Comparison of ENCODE assay signal across 1 cellular context in the genomic region with DNA sequence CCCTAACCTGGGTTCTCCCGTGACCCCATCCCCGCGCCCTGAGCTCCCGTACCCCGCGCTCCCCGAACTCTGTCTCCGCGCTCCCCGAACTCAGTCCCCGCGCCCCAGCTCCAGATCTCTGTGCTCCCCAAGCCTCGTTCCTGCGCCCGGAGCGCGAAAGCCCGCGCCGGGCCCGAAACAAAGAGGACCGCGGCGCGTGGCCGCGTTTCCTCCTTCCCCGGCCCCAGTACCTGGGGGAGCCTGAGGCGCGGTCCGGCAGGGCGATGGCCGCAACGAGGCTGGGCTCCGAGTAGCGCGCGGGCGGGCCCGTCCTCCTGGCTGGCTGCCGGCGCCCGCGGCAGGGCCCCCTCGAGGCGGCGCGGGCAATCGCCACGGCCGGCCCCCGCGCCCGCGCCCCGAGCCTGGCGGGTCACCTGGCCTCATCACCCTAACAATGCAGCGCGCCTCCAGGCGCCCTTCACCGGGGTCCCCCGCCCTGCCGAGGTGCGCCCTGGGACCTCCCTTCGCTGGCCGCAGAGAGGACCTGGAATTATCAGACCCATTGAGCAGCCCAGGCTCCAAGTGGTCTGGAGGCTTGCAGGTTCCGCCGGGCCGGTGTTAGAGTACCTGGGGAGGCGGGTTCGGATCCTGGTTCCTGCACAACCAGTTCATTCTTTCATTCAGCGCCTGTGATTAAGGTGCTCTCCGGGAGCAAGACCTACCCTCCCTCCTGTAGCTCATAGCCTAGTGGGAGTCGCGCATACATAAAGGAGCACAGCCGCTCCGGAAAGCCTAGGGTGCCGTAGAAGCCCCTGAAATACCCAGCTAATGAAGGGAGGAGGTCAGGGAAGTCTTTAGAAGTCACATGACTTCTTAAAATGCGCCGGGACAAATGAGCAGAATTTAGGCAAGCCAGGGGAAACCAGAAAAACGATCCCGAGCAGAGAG.
A peak's percentile ranks its signal among the peaks of the same experiment; 100 is the strongest.
TF ChIP-seq lines count a peak whose summit lies in the region.

TNS3 (minus strand) TSS at position 291 of the 927 bp plus-strand sequence. CDS start 142,475 bp downstream, outside the sequence.

TF ChIP-seq in HepG2, 621 proteins besides CTCF, POLR2A, EP300 and RAD21 (continued from another document and continues in another):
- TF ChIP-seq ZNF318 (CRISPR knock-in tag; IDR thresholded peaks at IDR 0.05) = no peak
- TF ChIP-seq ZNF317 (CRISPR knock-in tag; IDR thresholded peaks at IDR 0.05) = no peak
- TF ChIP-seq NFIC (IDR thresholded peaks at IDR 0.05; ENCODE audit: low read length) = no peak; the same call in 1 of the 2 replicates
- no peak for TF ChIP-seq TRIM22 (IDR thresholded peaks at IDR 0.05)
- 0 out of 2 replicates have a peak, but pooled peaks have one; percentile 33 for TF ChIP-seq ZMAT3 (CRISPR knock-in tag; conservative IDR thresholded peaks at IDR 0.05)
- no peak for TF ChIP-seq KDM4B (CRISPR knock-in tag; IDR thresholded peaks at IDR 0.05)
- no peak for TF ChIP-seq IKZF5 (CRISPR knock-in tag; IDR thresholded peaks at IDR 0.05)
- TF ChIP-seq, protein P1, sequence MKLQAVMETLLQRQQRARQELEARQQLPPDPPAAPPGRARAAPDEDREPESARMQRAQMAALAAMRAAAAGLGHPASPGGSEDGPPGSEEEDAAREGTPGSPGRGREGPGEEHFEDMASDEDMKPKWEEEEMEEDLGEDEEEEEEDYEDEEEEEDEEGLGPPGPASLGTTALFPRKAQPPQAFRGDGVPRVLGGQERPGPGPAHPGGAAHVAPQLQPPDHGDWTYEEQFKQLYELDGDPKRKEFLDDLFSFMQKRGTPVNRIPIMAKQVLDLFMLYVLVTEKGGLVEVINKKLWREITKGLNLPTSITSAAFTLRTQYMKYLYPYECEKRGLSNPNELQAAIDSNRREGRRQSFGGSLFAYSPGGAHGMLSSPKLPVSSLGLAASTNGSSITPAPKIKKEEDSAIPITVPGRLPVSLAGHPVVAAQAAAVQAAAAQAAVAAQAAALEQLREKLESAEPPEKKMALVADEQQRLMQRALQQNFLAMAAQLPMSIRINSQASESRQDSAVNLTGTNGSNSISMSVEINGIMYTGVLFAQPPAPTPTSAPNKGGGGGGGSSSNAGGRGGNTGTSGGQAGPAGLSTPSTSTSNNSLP (IDR thresholded peaks at IDR 0.05; ENCODE audit: low read depth, low read length) = no peak
- no peak for TF ChIP-seq ZNF747 (CRISPR knock-in tag; IDR thresholded peaks at IDR 0.05; ENCODE audit: borderline replicate concordance)
- TF ChIP-seq ZNF253 (CRISPR knock-in tag; IDR thresholded peaks at IDR 0.05; ENCODE audit: borderline replicate concordance) = no peak
- no peak for TF ChIP-seq SIX4 (CRISPR knock-in tag; IDR thresholded peaks at IDR 0.05)
- TF ChIP-seq ZBTB7A (CRISPR knock-in tag; IDR thresholded peaks at IDR 0.05) = no peak
- TF ChIP-seq ZNF615 (CRISPR knock-in tag; IDR thresholded peaks at IDR 0.05; ENCODE audit: borderline replicate concordance) = no peak
- TF ChIP-seq GATAD2A (CRISPR knock-in tag; IDR thresholded peaks at IDR 0.05) = no peak
- TF ChIP-seq ATAD3A (CRISPR knock-in tag; IDR thresholded peaks at IDR 0.05) = no peak
- TF ChIP-seq SAP130 (CRISPR knock-in tag; IDR thresholded peaks at IDR 0.05; ENCODE audit: low read depth) = 0 out of 2 replicates have a peak, but pooled peaks have one; percentile 11
- TF ChIP-seq HCFC1 (IDR thresholded peaks at IDR 0.05; ENCODE audit: low read depth, low read length) = no peak
- no peak for TF ChIP-seq ZNF629 (CRISPR knock-in tag; conservative IDR thresholded peaks at IDR 0.05)
- TF ChIP-seq SRY (CRISPR knock-in tag; IDR thresholded peaks at IDR 0.05) = peak; percentile 64; the same call in 1 of the 2 replicates
- TF ChIP-seq ADNP (CRISPR knock-in tag; IDR thresholded peaks at IDR 0.05) = no peak
- TF ChIP-seq, protein P2, sequence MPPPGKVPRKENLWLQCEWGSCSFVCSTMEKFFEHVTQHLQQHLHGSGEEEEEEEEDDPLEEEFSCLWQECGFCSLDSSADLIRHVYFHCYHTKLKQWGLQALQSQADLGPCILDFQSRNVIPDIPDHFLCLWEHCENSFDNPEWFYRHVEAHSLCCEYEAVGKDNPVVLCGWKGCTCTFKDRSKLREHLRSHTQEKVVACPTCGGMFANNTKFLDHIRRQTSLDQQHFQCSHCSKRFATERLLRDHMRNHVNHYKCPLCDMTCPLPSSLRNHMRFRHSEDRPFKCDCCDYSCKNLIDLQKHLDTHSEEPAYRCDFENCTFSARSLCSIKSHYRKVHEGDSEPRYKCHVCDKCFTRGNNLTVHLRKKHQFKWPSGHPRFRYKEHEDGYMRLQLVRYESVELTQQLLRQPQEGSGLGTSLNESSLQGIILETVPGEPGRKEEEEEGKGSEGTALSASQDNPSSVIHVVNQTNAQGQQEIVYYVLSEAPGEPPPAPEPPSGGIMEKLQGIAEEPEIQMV (CRISPR knock-in tag; IDR thresholded peaks at IDR 0.05; ENCODE audit: low read depth) = 0 out of 2 replicates have a peak, but pooled peaks have one; percentile 41
- no peak for TF ChIP-seq GLI4 (CRISPR knock-in tag; IDR thresholded peaks at IDR 0.05; ENCODE audit: borderline replicate concordance)
- TF ChIP-seq ZNF431 (CRISPR knock-in tag; IDR thresholded peaks at IDR 0.05; ENCODE audit: borderline replicate concordance, low read depth) = no peak
- TF ChIP-seq TMF1 (CRISPR knock-in tag; IDR thresholded peaks at IDR 0.05; ENCODE audit: low read depth) = no peak
- TF ChIP-seq EED (CRISPR knock-in tag; IDR thresholded peaks at IDR 0.05) = no peak
- no peak for TF ChIP-seq ZNF878 (CRISPR knock-in tag; IDR thresholded peaks at IDR 0.05)
- no peak for TF ChIP-seq ZNF839 (CRISPR knock-in tag; IDR thresholded peaks at IDR 0.05; ENCODE audit: borderline replicate concordance)
- no peak for TF ChIP-seq HIVEP1 (CRISPR knock-in tag; IDR thresholded peaks at IDR 0.05)
- TF ChIP-seq ZNF749 (CRISPR knock-in tag; IDR thresholded peaks at IDR 0.05; ENCODE audit: borderline replicate concordance) = no peak
- TF ChIP-seq, protein P3, sequence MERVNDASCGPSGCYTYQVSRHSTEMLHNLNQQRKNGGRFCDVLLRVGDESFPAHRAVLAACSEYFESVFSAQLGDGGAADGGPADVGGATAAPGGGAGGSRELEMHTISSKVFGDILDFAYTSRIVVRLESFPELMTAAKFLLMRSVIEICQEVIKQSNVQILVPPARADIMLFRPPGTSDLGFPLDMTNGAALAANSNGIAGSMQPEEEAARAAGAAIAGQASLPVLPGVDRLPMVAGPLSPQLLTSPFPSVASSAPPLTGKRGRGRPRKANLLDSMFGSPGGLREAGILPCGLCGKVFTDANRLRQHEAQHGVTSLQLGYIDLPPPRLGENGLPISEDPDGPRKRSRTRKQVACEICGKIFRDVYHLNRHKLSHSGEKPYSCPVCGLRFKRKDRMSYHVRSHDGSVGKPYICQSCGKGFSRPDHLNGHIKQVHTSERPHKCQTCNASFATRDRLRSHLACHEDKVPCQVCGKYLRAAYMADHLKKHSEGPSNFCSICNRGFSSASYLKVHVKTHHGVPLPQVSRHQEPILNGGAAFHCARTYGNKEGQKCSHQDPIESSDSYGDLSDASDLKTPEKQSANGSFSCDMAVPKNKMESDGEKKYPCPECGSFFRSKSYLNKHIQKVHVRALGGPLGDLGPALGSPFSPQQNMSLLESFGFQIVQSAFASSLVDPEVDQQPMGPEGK (CRISPR knock-in tag; IDR thresholded peaks at IDR 0.05) = no peak
- TF ChIP-seq SOX13 (IDR thresholded peaks at IDR 0.05) = no peak
- TF ChIP-seq SOX13 (CRISPR knock-in tag; conservative IDR thresholded peaks at IDR 0.05 in 1 of 2, IDR thresholded peaks at IDR 0.05 in 1 of 2) = no peak
- TF ChIP-seq, protein P4, sequence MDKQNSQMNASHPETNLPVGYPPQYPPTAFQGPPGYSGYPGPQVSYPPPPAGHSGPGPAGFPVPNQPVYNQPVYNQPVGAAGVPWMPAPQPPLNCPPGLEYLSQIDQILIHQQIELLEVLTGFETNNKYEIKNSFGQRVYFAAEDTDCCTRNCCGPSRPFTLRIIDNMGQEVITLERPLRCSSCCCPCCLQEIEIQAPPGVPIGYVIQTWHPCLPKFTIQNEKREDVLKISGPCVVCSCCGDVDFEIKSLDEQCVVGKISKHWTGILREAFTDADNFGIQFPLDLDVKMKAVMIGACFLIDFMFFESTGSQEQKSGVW (CRISPR knock-in tag; IDR thresholded peaks at IDR 0.05; ENCODE audit: borderline replicate concordance) = no peak
- no peak for TF ChIP-seq MZF1 (CRISPR knock-in tag; IDR thresholded peaks at IDR 0.05; ENCODE audit: borderline replicate concordance)
- TF ChIP-seq HMG20B (CRISPR knock-in tag; conservative IDR thresholded peaks at IDR 0.05) = no peak
- TF ChIP-seq SOX5 (CRISPR knock-in tag; IDR thresholded peaks at IDR 0.05; ENCODE audit: borderline replicate concordance) = no peak
- TF ChIP-seq DZIP1 (CRISPR knock-in tag; IDR thresholded peaks at IDR 0.05) = no peak; the same call in 1 of the 2 replicates
- TF ChIP-seq CBX1 (IDR thresholded peaks at IDR 0.05; ENCODE audit: low read depth) = no peak
